8 cellular contexts compared by ENCODE assay signal in genomic region chr12:103495783-103496456, GRCh38. TPM values are rescaled to one million over a fixed set of nuclear protein-coding genes. Genes with fewer than 3 reads are reported as not detected.
DNase-seq lines count a peak whose midpoint lies in the region; ATAC-seq and TF ChIP-seq lines count a peak whose summit lies in the region.

Gene C12orf42 (minus strand): TSS chr12:103495968. CDS start chr12:103478426, 17,542 bp downstream.

- peaks cover 7% of the 10 kb centered on the region for H3K27me3 ChIP-seq in HAP-1 (ENCODE audit: low read depth)

- H3K9me3 Mint-ChIP-seq in activated B cell treated with CpG ODN at 0.5 μM for 24 hours (peaks cover 5% of the 10 kb centered on the region), type B pancreatic cell (no peaks in the 10 kb centered on the region)

- H3K4me3 Mint-ChIP-seq in activated B cell treated with CpG ODN at 0.5 μM for 24 hours (peak within 1 kb of the TSS; percentile 84), type B pancreatic cell (peak within 1 kb of the TSS; percentile 84)

- H3K36me3 Mint-ChIP-seq in activated B cell treated with CpG ODN at 0.5 μM for 24 hours (ENCODE audit: low read depth) = no peaks in the 10 kb centered on the region
- no peaks in the 10 kb centered on the region for H3K36me3 Mint-ChIP-seq in type B pancreatic cell

- peaks cover 46% of the 10 kb centered on the region for H3K4me1 Mint-ChIP-seq in activated B cell treated with CpG ODN at 0.5 μM for 24 hours
- H3K4me1 Mint-ChIP-seq in type B pancreatic cell (ENCODE audit: unreplicated experiment) = peaks cover 7% of the 10 kb centered on the region

- H3K36me3 ChIP-seq in HAP-1 (replicated peaks) = no peaks in the 10 kb centered on the region

- H3K27me3 Mint-ChIP-seq in activated B cell treated with CpG ODN at 0.5 μM for 24 hours (no peaks in the 10 kb centered on the region), type B pancreatic cell (peaks cover 62% of the 10 kb centered on the region)

- H3K9me3 ChIP-seq in HAP-1 = no peaks in the 10 kb centered on the region

- ATAC-seq in activated B cell treated with CpG ODN at 0.5 μM for 24 hours (ENCODE audit: low read depth) (peak; percentile 32), esophagus mucosa (peak; percentile 52)

- DNase-seq in HAP-1 (ENCODE audit: low spot score in 2 of 2) (peak in 1 of 2 experiments; percentile 58), NCI-H1092 (lab: John Stamatoyannopoulos, UW) (peak; percentile 68), activated B cell treated with CpG ODN at 0.5 μM for 24 hours (peak; percentile 50), myocyte (ENCODE audit: low read depth) (peak; percentile 47), type B pancreatic cell (ENCODE audit: extremely low spot score, unreplicated experiment) (no peak), putamen (ENCODE audit: low spot score) (no peak)

- peak; percentile 62; the same call in 1 of the 2 replicates for TF ChIP-seq CTCF in GM12874 (IDR thresholded peaks at IDR 0.05; ENCODE audit: insufficient read depth, low read depth, low read length)
- TF ChIP-seq CTCF in activated B cell treated with CpG ODN at 0.5 μM for 24 hours (IDR thresholded peaks at IDR 0.05) = no peak
- TF ChIP-seq CTCF in type B pancreatic cell (conservative IDR thresholded peaks at IDR 0.05) = peak; percentile 76

- H3K4me1 ChIP-seq in HAP-1 = no peaks in the 10 kb centered on the region; the same call in 1 of the 2 replicates

- peak within 1 kb of the TSS; percentile 20 for H3K4me3 ChIP-seq in HAP-1

- in situ Hi-C loops in HAP-1 (cut with MboI; ENCODE audit: low sequenced_read_pairs) = no loop called here

- POLR2A ChIA-PET in activated B cell treated with CpG ODN at 0.5 μM for 24 hours (lab: Charles Lee) = interaction anchor here (1.0 to 2.8 kb wide), 7 partner anchors 9 to 314 kb away, joined by 3 to 36 read pairs (median 8); no protein-coding TSS in a partner anchor

- H3K27ac Mint-ChIP-seq in activated B cell treated with CpG ODN at 0.5 μM for 24 hours (peak within 1 kb of the TSS; percentile 77), type B pancreatic cell (peak within 1 kb of the TSS; percentile 10)

- intact Hi-C loops in activated B cell treated with CpG ODN at 0.5 μM for 24 hours (cut with micrococcal nuclease) = loop anchor here (1.0 to 2.0 kb wide), 7 partner anchors 9 to 547 kb away; no protein-coding TSS in a partner anchor

- CTCF ChIA-PET in activated B cell treated with CpG ODN at 0.5 μM for 24 hours (lab: Charles Lee) = interaction anchor here (0.8 to 4.5 kb wide), 11 partner anchors 10 to 613 kb away, joined by 3 to 72 read pairs (median 5); no protein-coding TSS in a partner anchor

RNA-seq across cellular contexts. Expression of gene C12orf42, which starts in this region (rescaled TPM):
- total RNA-seq in activated B cell treated with CpG ODN at 0.5 μM for 24 hours (15.0 and 21.0 TPM in 2 replicates), esophagus mucosa (not detected), myocyte (0.26 and 0.80 TPM in 2 replicates), type B pancreatic cell (ENCODE audit: low replicate concordance) (not detected in 2 replicates)
- polyA plus RNA-seq in myocyte (2012) = 0.44 TPM

Comparison
In these comparisons a context has a peak if more than half of its experiments do, and no peak if none do; other contexts are left out.
1. Peak in ATAC-seq in esophagus mucosa; RNA of the gene not detected or under 1 TPM.
2. Peak in DNase-seq in myocyte; RNA of the gene not detected or under 1 TPM.
3. DNase-seq: peak in NCI-H1092 (single experiment) and activated B cell treated with CpG ODN at 0.5 μM for 24 hours (single experiment); none in type B pancreatic cell (single experiment) and putamen (single experiment).